In genomic region chr19:33971073-33971472, GRCh38 we compare ENCODE assay signal across 22 cellular contexts.
DNase-seq lines count a peak whose midpoint lies in the region; ATAC-seq, FAIRE-seq and TF ChIP-seq lines count a peak whose summit lies in the region.
"Had no signal": no experiment of that assay in that cellular context is flagged by ENCODE, and none has a peak within 500 bp of the region (broad histone marks: within the 10 kb centered on the region; RNA-seq: fewer than 3 reads in every experiment).

No MANE protein-coding gene starts in this region.

- H3K36me3 ChIP-seq in HEK293 (ENCODE audit: control insufficient read depth in 2 of 2, insufficient read depth in 1 of 2, low read length in 2 of 2) (peaks cover 0 to 5% of the 10 kb centered on the region in 2 experiments; a peak in 1 of 3 replicates), kidney (ENCODE audit: control insufficient read depth in 1 of 2, insufficient read depth in 2 of 2, low read length in 2 of 2) (no peaks in the 10 kb centered on the region), smooth muscle cell (ENCODE audit: low read depth) (no peaks in the 10 kb centered on the region)
- H3K36me3 ChIP-seq: BE2C, BLaER1 had no signal

- ATAC-seq in A549, result no peak
- no peak for ATAC-seq in HG03354 (IDR thresholded peaks at IDR 0.05; ENCODE audit: poor library complexity, severe bottlenecking, unreplicated experiment)
- ATAC-seq: GM12878 had no signal

- 0% methylated on average over 1 of the region's 1 CpG for WGBS in A549 (ENCODE audit: missing lambda C conversion rate)
- 60% methylated on average over 1 of the region's 1 CpG for WGBS in smooth muscle cell (ENCODE audit: low lambda C conversion rate)

- FAIRE-seq in A549 (lab: Jason Lieb, UNC) (peak; percentile 98), kidney (lab: Jason Lieb, UNC) (peak; percentile 6)
- FAIRE-seq: D721Med, GM12878, GM12892, GM18507 had no signal

- CTCF ChIA-PET in A549 (lab: Yijun Ruan, JAX), result interaction anchor here (1.1 to 3.3 kb wide), 3 partner anchors 27 to 193 kb away, joined by 3 to 14 read pairs (median 3); no protein-coding TSS in a partner anchor
- CTCF ChIA-PET in HEK293 (lab: Yijun Ruan, JAX), result interaction anchor here (0.6 to 2.0 kb wide), 5 partner anchors 12 to 193 kb away, joined by 3 to 12 read pairs (median 8); no protein-coding TSS in a partner anchor

- H3K27me3 ChIP-seq in smooth muscle cell (ENCODE audit: low read depth), result no peaks in the 10 kb centered on the region
- H3K27me3 ChIP-seq: BLaER1 had no signal

- POLR2A ChIA-PET in A549 (lab: Yijun Ruan, JAX) (interaction anchor here (0.7 kb wide), 1 partner anchor 164 kb away, joined by 3 read pairs; no protein-coding TSS in a partner anchor), HEK293 (lab: Yijun Ruan, JAX) (no interaction called here)

- no peak overlapping the region for H2AFZ ChIP-seq in smooth muscle cell (ENCODE audit: low read depth)

- no peak for TF ChIP-seq POLR2A in A549 (IDR thresholded peaks at IDR 0.05; ENCODE audit: low read length)

- no peaks in the 10 kb centered on the region for H3K79me2 ChIP-seq in smooth muscle cell (ENCODE audit: low read depth)

- no peaks in the 10 kb centered on the region for H4K20me1 ChIP-seq in smooth muscle cell (ENCODE audit: low read depth)
- H4K20me1 ChIP-seq: BLaER1 had no signal

- TF ChIP-seq RAD21 in A549 (conservative IDR thresholded peaks at IDR 0.05 in 1 of 2, IDR thresholded peaks at IDR 0.05 in 1 of 2), result no peak

- no peaks in the 10 kb centered on the region for H3K4me1 ChIP-seq in A549
- no peaks in the 10 kb centered on the region for H3K4me1 ChIP-seq in HEK293 (ENCODE audit: control insufficient read depth, insufficient read depth, low read length)
- H3K4me1 ChIP-seq in kidney (ENCODE audit: control insufficient read depth in 1 of 2, insufficient read depth in 1 of 2, low read depth in 1 of 2, low read length in 2 of 2), result no peaks in the 10 kb centered on the region
- no peaks in the 10 kb centered on the region for H3K4me1 ChIP-seq in smooth muscle cell (ENCODE audit: low read depth)
- H3K4me1 ChIP-seq: BE2C, BLaER1, Caco-2 had no signal

- H3K9ac ChIP-seq in kidney (ENCODE audit: low read length in 2 of 2), result no peak overlapping the region
- H3K9ac ChIP-seq in smooth muscle cell (ENCODE audit: low read depth), result no peak overlapping the region
- H3K9ac ChIP-seq: BLaER1 had no signal

- no peak overlapping the region for H3K27ac ChIP-seq in A549
- H3K27ac ChIP-seq in HEK293 (ENCODE audit: extremely low read depth, low read depth, low read length), result no peak overlapping the region
- no peak overlapping the region for H3K27ac ChIP-seq in kidney (ENCODE audit: low read depth in 2 of 2, low read length in 2 of 2)
- H3K27ac ChIP-seq in smooth muscle cell (ENCODE audit: low read depth), result no peak overlapping the region
- H3K27ac ChIP-seq: BLaER1 had no signal

- peaks cover 46% of the 10 kb centered on the region for H3K9me3 ChIP-seq in A549
- H3K9me3 ChIP-seq in HEK293 (ENCODE audit: control insufficient read depth, insufficient read depth, low read depth, low read length), result peaks cover 30% of the 10 kb centered on the region
- H3K9me3 ChIP-seq in kidney (ENCODE audit: control insufficient read depth in 1 of 2, low read length in 2 of 2), result peaks cover 0 to 14% of the 10 kb centered on the region in 2 donors
- H3K9me3 ChIP-seq in smooth muscle cell (replicated peaks; ENCODE audit: low read depth), result no peaks in the 10 kb centered on the region
- H3K9me3 ChIP-seq: BE2C had no signal

- DNase-seq in A549 (ENCODE audit: low read depth in 1 of 2, low spot score in 1 of 2), result no peak
- no peak for DNase-seq in kidney
- DNase-seq in COR-L47 (lab: John Stamatoyannopoulos, UW), result no peak
- no peak for DNase-seq in smooth muscle cell (lab: John Stamatoyannopoulos, UW; ENCODE audit: unreplicated experiment)
- DNase-seq: 8988T; ACHN; BE2C; C1 segment of cervical spinal cord; Caco-2; Calu3; CD4-positive, alpha-beta memory T cell; CD4-positive, CD25-positive, alpha-beta regulatory T cell; CD8-positive, alpha-beta memory T cell; DMS79 treated with DMSO at 0.1 percent for 48 hours; GDM1 had no signal

- H3F3A ChIP-seq in smooth muscle cell (ENCODE audit: low read depth), result no peaks in the 10 kb centered on the region

- intact Hi-C loops in kidney (cut with DNase I), result no loop called here

- H3K4me3 ChIP-seq in A549, result no peak overlapping the region
- H3K4me3 ChIP-seq in HEK293 (ENCODE audit: low read depth, low read length), result no peak overlapping the region
- H3K4me3 ChIP-seq in kidney (ENCODE audit: low read length in 2 of 2), result no peak overlapping the region
- H3K4me3 ChIP-seq in smooth muscle cell, result no peak overlapping the region
- H3K4me3 ChIP-seq: BLaER1, GM12878 had no signal

- TF ChIP-seq EP300 in A549 (IDR thresholded peaks at IDR 0.05), result no peak

- TF ChIP-seq CTCF in A549 (IDR thresholded peaks at IDR 0.05) (no peak), HEK293 (tag by site-specific recombination; IDR thresholded peaks at IDR 0.05) (no peak), kidney (IDR thresholded peaks at IDR 0.05; ENCODE audit: borderline replicate concordance, extremely low read depth, insufficient read depth) (no peak), smooth muscle cell (IDR thresholded peaks at IDR 0.05; ENCODE audit: borderline replicate concordance, insufficient read depth, poor library complexity, severe bottlenecking) (no peak)

- H3K4me2 ChIP-seq in A549 (no peak overlapping the region), smooth muscle cell (no peak overlapping the region)
- H3K4me2 ChIP-seq: BLaER1 had no signal

TF ChIP-seq in A549, 52 proteins besides CTCF, POLR2A, EP300 and RAD21 (continues in another document):
- no peak for TF ChIP-seq MYC (IDR thresholded peaks at IDR 0.05; ENCODE audit: borderline replicate concordance, low read length)
- no peak for TF ChIP-seq MAZ (IDR thresholded peaks at IDR 0.05; ENCODE audit: borderline replicate concordance, low read depth, low read length)
- no peak for TF ChIP-seq FOXS1 (CRISPR knock-in tag; IDR thresholded peaks at IDR 0.05)
- TF ChIP-seq RFX5 (IDR thresholded peaks at IDR 0.05), result no peak
- TF ChIP-seq ZNF302 (CRISPR knock-in tag; IDR thresholded peaks at IDR 0.05), result no peak
- TF ChIP-seq KDM5A (IDR thresholded peaks at IDR 0.05), result no peak
- TF ChIP-seq, protein P1, sequence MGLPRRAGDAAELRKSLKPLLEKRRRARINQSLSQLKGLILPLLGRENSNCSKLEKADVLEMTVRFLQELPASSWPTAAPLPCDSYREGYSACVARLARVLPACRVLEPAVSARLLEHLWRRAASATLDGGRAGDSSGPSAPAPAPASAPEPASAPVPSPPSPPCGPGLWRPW (IDR thresholded peaks at IDR 0.05), result no peak
- no peak for TF ChIP-seq CBX2 (IDR thresholded peaks at IDR 0.05; ENCODE audit: borderline replicate concordance, low read depth)
- TF ChIP-seq, protein P2, sequence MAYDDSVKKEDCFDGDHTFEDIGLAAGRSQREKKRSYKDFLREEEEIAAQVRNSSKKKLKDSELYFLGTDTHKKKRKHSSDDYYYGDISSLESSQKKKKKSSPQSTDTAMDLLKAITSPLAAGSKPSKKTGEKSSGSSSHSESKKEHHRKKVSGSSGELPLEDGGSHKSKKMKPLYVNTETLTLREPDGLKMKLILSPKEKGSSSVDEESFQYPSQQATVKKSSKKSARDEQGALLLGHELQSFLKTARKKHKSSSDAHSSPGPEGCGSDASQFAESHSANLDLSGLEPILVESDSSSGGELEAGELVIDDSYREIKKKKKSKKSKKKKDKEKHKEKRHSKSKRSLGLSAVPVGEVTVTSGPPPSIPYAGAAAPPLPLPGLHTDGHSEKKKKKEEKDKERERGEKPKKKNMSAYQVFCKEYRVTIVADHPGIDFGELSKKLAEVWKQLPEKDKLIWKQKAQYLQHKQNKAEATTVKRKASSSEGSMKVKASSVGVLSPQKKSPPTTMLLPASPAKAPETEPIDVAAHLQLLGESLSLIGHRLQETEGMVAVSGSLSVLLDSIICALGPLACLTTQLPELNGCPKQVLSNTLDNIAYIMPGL (CRISPR knock-in tag; IDR thresholded peaks at IDR 0.05; ENCODE audit: borderline replicate concordance), result no peak
- TF ChIP-seq ESRRA (IDR thresholded peaks at IDR 0.05; ENCODE audit: borderline replicate concordance, low read length), result no peak
- no peak for TF ChIP-seq SMC3 (IDR thresholded peaks at IDR 0.05)
- TF ChIP-seq CBX8 (IDR thresholded peaks at IDR 0.05), result no peak

TF ChIP-seq in HEK293, 187 proteins besides CTCF, POLR2A, EP300 and RAD21:
- TF ChIP-seq SETDB1 (IDR thresholded peaks at IDR 0.05; ENCODE audit: insufficient read length, low read length) (peak; percentile 79), KLF1 (tag by site-specific recombination; IDR thresholded peaks at IDR 0.05) (no peak), ZNF544 (tag by site-specific recombination; IDR thresholded peaks at IDR 0.05) (no peak)
